In the genomic region with DNA sequence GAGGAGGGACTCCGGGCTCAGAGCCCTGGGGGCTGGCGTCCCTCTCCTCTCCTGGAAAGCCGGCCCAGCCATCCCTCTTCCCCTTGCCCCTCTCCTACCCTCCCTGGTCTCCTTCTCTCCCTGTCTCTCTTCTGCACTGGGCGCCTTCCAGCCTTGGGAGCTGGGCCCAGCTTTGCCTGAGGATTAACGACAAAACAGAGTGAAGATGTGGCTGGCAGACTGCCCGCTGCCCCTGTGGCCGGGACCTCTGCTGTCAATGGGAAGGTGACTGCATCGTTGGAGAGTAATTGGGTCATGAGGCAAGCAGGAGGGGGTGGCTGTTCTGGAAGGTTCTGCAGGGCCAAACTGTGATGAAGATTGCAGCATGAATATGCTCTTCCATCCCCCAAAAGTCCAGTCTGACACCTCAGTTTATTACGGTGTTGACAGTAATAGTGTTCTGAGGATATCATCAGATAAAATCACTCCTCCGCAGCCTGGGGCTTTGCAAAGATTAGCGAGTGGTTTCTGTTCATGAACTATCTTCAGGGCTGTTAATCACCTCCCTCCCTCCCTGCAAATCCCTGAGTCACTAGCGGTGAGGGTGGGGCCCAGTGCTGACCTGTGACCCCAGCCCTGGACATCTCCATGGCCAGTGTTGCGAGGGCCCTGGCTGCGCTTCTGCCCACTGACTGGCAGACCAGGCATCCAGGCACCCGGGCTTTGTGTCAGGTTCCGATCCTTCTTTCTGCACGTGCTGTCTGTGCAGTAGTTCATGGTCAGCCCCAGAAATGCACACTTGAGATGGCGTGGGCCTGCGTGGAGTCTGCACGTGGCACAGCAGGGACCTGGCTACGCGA, we compare ENCODE assay signal across 10 cellular contexts. TPM values are rescaled to one million over a fixed set of nuclear protein-coding genes. Genes with fewer than 3 reads are reported as not detected.
A peak's percentile ranks its signal among the peaks of the same experiment; 100 is the strongest.
DNase-seq lines count a peak whose midpoint lies in the region; ATAC-seq and TF ChIP-seq lines count a peak whose summit lies in the region.
"Had no signal": no experiment of that assay in that cellular context is flagged by ENCODE, and none has a peak within 500 bp of the region (broad histone marks: within the 10 kb centered on the region; RNA-seq: fewer than 3 reads in every experiment).

No MANE protein-coding gene starts in this region.

- H3K4me3 ChIP-seq in adrenal gland (no peak overlapping the region), right lobe of liver (no peak overlapping the region), uterus (no peak overlapping the region)
- H3K4me3 ChIP-seq: colonic mucosa had no signal

- DNase-seq in Right ventricle myocardium inferior (ENCODE audit: missing footprints) (peak; percentile 59), cardiac septum (ENCODE audit: low spot score) (no peak), adrenal gland (peak in 6 of 7 donors; percentile 68 to 83 (median 78)), right lobe of liver (peak in 2 of 3 donors; percentile 61 to 67), uterus (peak; percentile 89 to 94), cortex of kidney (lab: John Stamatoyannopoulos, UW) (no peak), NCI-H128 (lab: John Stamatoyannopoulos, UW; ENCODE audit: unreplicated experiment) (no peak)
- DNase-seq: colonic mucosa had no signal

- TF ChIP-seq CTCF in adrenal gland (IDR thresholded peaks at IDR 0.05) (no peak), right lobe of liver (IDR thresholded peaks at IDR 0.05) (no peak), uterus (IDR thresholded peaks at IDR 0.05) (peak in 1 of 4 experiments; percentile 16)

- TF ChIP-seq POLR2A in adrenal gland (IDR thresholded peaks at IDR 0.05) = peak in 1 of 2 donors; percentile 9
- TF ChIP-seq POLR2A in right lobe of liver (IDR thresholded peaks at IDR 0.05) = no peak
- peak in 1 of 2 donors; percentile 18 for TF ChIP-seq POLR2A in uterus (IDR thresholded peaks at IDR 0.05)

- ATAC-seq in Right ventricle myocardium inferior (no peak), right lobe of liver (peak in 2 of 4 donors; percentile 19 to 34), HG03097 (IDR thresholded peaks at IDR 0.05; ENCODE audit: low FRiP score, unreplicated experiment) (no peak)
- ATAC-seq: activated T-cell treated with anti-CD3 and anti-CD28 coated beads, Interleukin-2, amount 50 U/mL, for 4 hours had no signal

- H3K27me3 ChIP-seq in adrenal gland = no peaks in the 10 kb centered on the region
- no peaks in the 10 kb centered on the region for H3K27me3 ChIP-seq in right lobe of liver
- no peaks in the 10 kb centered on the region for H3K27me3 ChIP-seq in uterus
- H3K27me3 ChIP-seq: colonic mucosa had no signal

- intact Hi-C loops in Right ventricle myocardium inferior (cut with DNase I) = no loop called here
- intact Hi-C loops in cardiac septum (cut with DNase I) = no loop called here
- intact Hi-C loops in adrenal gland (cut with DNase I) = no loop called here
- intact Hi-C loops in right lobe of liver (cut with DNase I) = no loop called here
- intact Hi-C loops in uterus (cut with DNase I; ENCODE audit: low total_unique reads) = no loop called here

- 46 to 84% (median 59%) methylated on average over 19 to 22 of the region's 22 CpGs for WGBS in adrenal gland, 4 donors
- WGBS in right lobe of liver (ENCODE audit: insufficient coverage, low coverage, low lambda C conversion rate, missing lambda C conversion rate) = 55% methylated on average over 5 of the region's 22 CpGs

- no peaks in the 10 kb centered on the region for H3K9me3 ChIP-seq in adrenal gland (replicated peaks in 1 of 3)
- no peaks in the 10 kb centered on the region for H3K9me3 ChIP-seq in right lobe of liver
- H3K9me3 ChIP-seq in uterus = no peaks in the 10 kb centered on the region
- H3K9me3 ChIP-seq: colonic mucosa had no signal

- H3K27ac ChIP-seq in adrenal gland (peak overlapping the region in 1 of 5 donors; percentile 57), right lobe of liver (peak overlapping the region in 2 of 3 donors; percentile 44 to 70), uterus (peak overlapping the region; percentile 82 to 85)
- H3K27ac ChIP-seq: colonic mucosa had no signal

- no peaks in the 10 kb centered on the region for H3K36me3 ChIP-seq in adrenal gland (replicated peaks in 1 of 2)
- H3K36me3 ChIP-seq in right lobe of liver = no peaks in the 10 kb centered on the region
- H3K36me3 ChIP-seq in uterus = no peaks in the 10 kb centered on the region
- H3K36me3 ChIP-seq: colonic mucosa had no signal

- H3K4me1 ChIP-seq in adrenal gland (replicated peaks in 1 of 2) (peaks cover 0 to 4% of the 10 kb centered on the region in 2 donors), right lobe of liver (peaks cover 0 to 24% (median 8%) of the 10 kb centered on the region in 4 donors), uterus (peaks cover 5 to 6% of the 10 kb centered on the region in 2 donors)
- H3K4me1 ChIP-seq: colonic mucosa had no signal

RNA-seq across cellular contexts. Expression of gene RTP5, which starts 23.0 kb away (rescaled TPM):
- not detected for total RNA-seq in Right ventricle myocardium inferior
- total RNA-seq in cardiac septum = 0.08 TPM
- total RNA-seq in adrenal gland = under 1 TPM in 1 of 8 donors, not detected in 7; 0.11 TPM
- under 1 TPM in 2 of 3 donors, not detected in 1; 0.07 to 0.56 TPM for polyA plus RNA-seq in adrenal gland
- total RNA-seq in right lobe of liver = not detected
- under 1 TPM in 1 of 4 donors, not detected in 3; 0.15 TPM for total RNA-seq in uterus
- total RNA-seq: colonic mucosa had no signal

RNA-seq across cellular contexts. Expression of gene PDCD1, which starts 33.8 kb away (rescaled TPM):
- 1.2 TPM for total RNA-seq in Right ventricle myocardium inferior
- total RNA-seq in cardiac septum = 2.0 TPM
- total RNA-seq in adrenal gland = under 1 TPM in 6 of 8 donors, not detected in 2; 0.23 to 0.84 (median 0.32) TPM
- polyA plus RNA-seq in adrenal gland = 1 to 10 TPM in 1 of 3 donors, under 1 TPM in 1, not detected in 1; 0.81 to 2.0 TPM
- under 1 TPM in 3 of 6 experiments, not detected in 3; 0.19 to 0.61 (median 0.20) TPM for total RNA-seq in right lobe of liver
- under 1 TPM in 1 of 4 donors, not detected in 3; 0.21 TPM for total RNA-seq in uterus

Comparison
In these comparisons a context has a peak if more than half of its experiments do, and no peak if none do; other contexts are left out.
1. DNase-seq: peak in Right ventricle myocardium inferior (single experiment), adrenal gland (6 of 7), right lobe of liver (2 of 3) and uterus (2 of 2); none in cardiac septum (single experiment), cortex of kidney (single experiment) and NCI-H128 (single experiment).